22 cellular contexts compared by ENCODE assay signal in the genomic region with DNA sequence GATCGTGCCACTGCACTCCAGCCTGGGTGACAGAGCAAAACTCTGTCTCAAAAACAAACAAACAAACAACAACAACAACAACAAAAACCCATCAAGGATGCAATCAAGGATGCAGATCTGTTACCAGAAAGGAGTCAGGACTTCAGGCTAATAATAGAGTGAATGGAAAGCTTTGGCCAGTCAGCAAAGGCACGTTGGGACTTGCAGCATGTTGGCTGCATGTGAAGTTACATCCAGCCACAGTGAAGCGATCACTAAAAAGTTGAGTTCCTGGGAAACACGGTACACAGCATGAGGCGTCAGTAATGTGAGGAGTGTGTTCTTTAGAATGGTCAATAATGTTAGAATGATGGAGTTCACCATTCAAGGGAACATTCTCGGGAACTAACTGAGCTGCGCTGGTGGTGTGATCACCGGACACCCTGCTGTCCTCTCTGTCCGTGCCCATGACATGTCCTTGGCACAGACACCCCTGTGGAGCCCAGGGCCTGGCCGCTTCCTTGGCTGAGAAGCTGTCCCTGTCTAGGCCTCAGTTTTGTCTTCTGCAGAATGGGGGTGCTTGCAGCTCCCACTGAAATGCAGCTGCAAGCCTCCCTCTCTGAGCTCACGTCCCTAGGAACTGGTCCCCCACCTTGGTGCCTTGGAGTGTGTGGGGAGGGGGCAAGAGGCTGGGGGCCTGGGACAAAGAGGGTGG. TPM values are rescaled to one million over a fixed set of nuclear protein-coding genes. Genes with fewer than 3 reads are reported as not detected.
DNase-seq lines count a peak whose midpoint lies in the region; ATAC-seq lines count a peak whose summit lies in the region.
"Had no signal": no experiment of that assay in that cellular context is flagged by ENCODE, and none has a peak within 500 bp of the region (broad histone marks: within the 10 kb centered on the region; RNA-seq: fewer than 3 reads in every experiment).

No MANE protein-coding gene starts in this region.

- no peaks in the 10 kb centered on the region for H3K27me3 Mint-ChIP-seq in stimulated activated naive CD8-positive, alpha-beta T cell treated with anti-CD3 and anti-CD28 coated beads, Interleukin-15, amount 100 ng/mL, for 72 hours
- H3K27me3 Mint-ChIP-seq: stimulated activated memory B cell treated with anti-CD40 and anti-IgM and Interleukin-4, amounts not matched to agents 10 μg/mL and 1 μg/mL and 100 μg/mL, for 72 hours had no signal

- H3K9ac ChIP-seq in skeletal muscle tissue (ENCODE audit: low read depth in 1 of 3, low read length in 3 of 3), result peak overlapping the region in 2 of 3 donors; percentile 25 to 40
- H3K9ac ChIP-seq: BLaER1 treated with 17β-estradiol and CSF1 and Interleukin-3, amounts not matched to agents 10 nM and 100 nM had no signal

- H3K27ac Mint-ChIP-seq in stimulated activated naive CD8-positive, alpha-beta T cell treated with anti-CD3 and anti-CD28 coated beads, Interleukin-15, amount 100 ng/mL, for 72 hours, result no peak overlapping the region
- H3K27ac Mint-ChIP-seq: activated naive CD8-positive, alpha-beta T cell treated with anti-CD3 and anti-CD28 coated beads, Interleukin-2, amount 10 ng/mL, durations not matched to agents 7 days and 5 days; stimulated activated memory B cell treated with anti-CD40 and anti-IgM and Interleukin-4, amounts not matched to agents 10 μg/mL and 1 μg/mL and 100 μg/mL, for 72 hours; T-helper 2 cell treated with Interferon-gamma antibody and Interleukin-4, amounts not matched to agents 5 μg/mL and 100 μg/mL, for 36 hours had no signal

- no peak overlapping the region for H3K4me3 ChIP-seq in skeletal muscle tissue (ENCODE audit: low read length in 3 of 3)
- H3K4me3 ChIP-seq: BLaER1 treated with 17β-estradiol and CSF1 and Interleukin-3, amounts not matched to agents 10 nM and 100 nM; left ventricle myocardium inferior; mucosa of descending colon; tibial nerve had no signal

- H3K4me3 Mint-ChIP-seq in stimulated activated naive CD8-positive, alpha-beta T cell treated with anti-CD3 and anti-CD28 coated beads, Interleukin-15, amount 100 ng/mL, for 72 hours, result no peak overlapping the region
- H3K4me3 Mint-ChIP-seq: activated naive CD8-positive, alpha-beta T cell treated with anti-CD3 and anti-CD28 coated beads, Interleukin-2, amount 10 ng/mL, durations not matched to agents 7 days and 5 days; stimulated activated memory B cell treated with anti-CD40 and anti-IgM and Interleukin-4, amounts not matched to agents 10 μg/mL and 1 μg/mL and 100 μg/mL, for 72 hours; T-helper 2 cell treated with Interferon-gamma antibody and Interleukin-4, amounts not matched to agents 5 μg/mL and 100 μg/mL, for 36 hours had no signal

- no peak for ATAC-seq in stimulated activated naive CD8-positive, alpha-beta T cell treated with anti-CD3 and anti-CD28 coated beads, Interleukin-15, amount 100 ng/mL, for 72 hours
- ATAC-seq: HCT116; mucosa of descending colon; Panc1; stimulated activated memory B cell treated with anti-CD40 and anti-IgM and Interleukin-4, amounts not matched to agents 10 μg/mL and 1 μg/mL and 100 μg/mL, for 72 hours had no signal

- no peaks in the 10 kb centered on the region for H3K36me3 ChIP-seq in skeletal muscle tissue (ENCODE audit: control insufficient read depth in 3 of 3, insufficient read depth in 3 of 3, low read length in 3 of 3)
- H3K36me3 ChIP-seq: BLaER1 treated with 17β-estradiol and CSF1 and Interleukin-3, amounts not matched to agents 10 nM and 100 nM; left ventricle myocardium inferior; tibial nerve had no signal

- H3K27ac ChIP-seq in epithelial cell of prostate, result peak overlapping the region; percentile 22
- peak overlapping the region; percentile 56 for H3K27ac ChIP-seq in skeletal muscle tissue (ENCODE audit: low read depth, low read length)
- H3K27ac ChIP-seq: 22Rv1; BLaER1 treated with 17β-estradiol and CSF1 and Interleukin-3, amounts not matched to agents 10 nM and 100 nM; left ventricle myocardium inferior; tibial nerve had no signal

- H3K4me1 Mint-ChIP-seq in stimulated activated naive CD8-positive, alpha-beta T cell treated with anti-CD3 and anti-CD28 coated beads, Interleukin-15, amount 100 ng/mL, for 72 hours, result no peaks in the 10 kb centered on the region
- H3K4me1 Mint-ChIP-seq: stimulated activated memory B cell treated with anti-CD40 and anti-IgM and Interleukin-4, amounts not matched to agents 10 μg/mL and 1 μg/mL and 100 μg/mL, for 72 hours had no signal

- no peaks in the 10 kb centered on the region for H3K27me3 ChIP-seq in skeletal muscle tissue (ENCODE audit: control insufficient read depth in 3 of 3, insufficient read depth in 3 of 3, low read length in 3 of 3)
- H3K27me3 ChIP-seq: BLaER1 treated with 17β-estradiol and CSF1 and Interleukin-3, amounts not matched to agents 10 nM and 100 nM; tibial nerve had no signal

- H3K9me3 ChIP-seq in skeletal muscle tissue (ENCODE audit: control insufficient read depth in 3 of 3, low read length in 3 of 3), result no peaks in the 10 kb centered on the region
- H3K9me3 ChIP-seq: BLaER1 treated with 17β-estradiol and CSF1 and Interleukin-3, amounts not matched to agents 10 nM and 100 nM; left ventricle myocardium inferior; mucosa of descending colon; tibial nerve had no signal

- peaks cover 4 to 9% (median 5%) of the 10 kb centered on the region in 3 donors for H3K4me1 ChIP-seq in skeletal muscle tissue (ENCODE audit: control insufficient read depth in 3 of 3, insufficient read depth in 3 of 3, low read length in 3 of 3)
- H3K4me1 ChIP-seq: left ventricle myocardium inferior, tibial nerve had no signal

- DNase-seq in DMS 273 (lab: John Stamatoyannopoulos, UW; ENCODE audit: unreplicated experiment), result peak; percentile 32
- no peak for DNase-seq in DMS 273 treated with DMSO at 0.1 percent for 48 hours (lab: John Stamatoyannopoulos, UW)
- peak; percentile 27 for DNase-seq in epithelial cell of prostate (ENCODE audit: low read depth, low spot score)
- no peak for DNase-seq in Kasumi-1 (lab: John Stamatoyannopoulos, UW)
- DNase-seq in stimulated activated naive CD8-positive, alpha-beta T cell treated with anti-CD3 and anti-CD28 coated beads, Interleukin-15, amount 100 ng/mL, for 72 hours, result no peak
- DNase-seq: activated CD4-positive, CD25-positive, alpha-beta regulatory T cell; activated CD8-positive, alpha-beta memory T cell treated with anti-CD3 and anti-CD28 coated beads for 24 hours; activated naive CD8-positive, alpha-beta T cell treated with anti-CD3 and anti-CD28 coated beads, Interleukin-2, amount 10 ng/mL, durations not matched to agents 7 days and 5 days; left ventricle myocardium inferior; mucosa of descending colon; retina; stimulated activated CD4-positive, alpha-beta T cell treated with anti-CD3 and anti-CD28 coated beads, Interleukin-15, amount 100 ng/mL, for 24 hours had no signal

- no peaks in the 10 kb centered on the region for H3K9me3 Mint-ChIP-seq in stimulated activated naive CD8-positive, alpha-beta T cell treated with anti-CD3 and anti-CD28 coated beads, Interleukin-15, amount 100 ng/mL, for 72 hours
- H3K9me3 Mint-ChIP-seq: activated naive CD8-positive, alpha-beta T cell treated with anti-CD3 and anti-CD28 coated beads, Interleukin-2, amount 10 ng/mL, durations not matched to agents 7 days and 5 days; stimulated activated memory B cell treated with anti-CD40 and anti-IgM and Interleukin-4, amounts not matched to agents 10 μg/mL and 1 μg/mL and 100 μg/mL, for 72 hours; T-helper 2 cell treated with Interferon-gamma antibody and Interleukin-4, amounts not matched to agents 5 μg/mL and 100 μg/mL, for 36 hours had no signal

RNA-seq across cellular contexts. Expression of a gene that starts 2.3 kb away (rescaled TPM):
- not detected for total RNA-seq in skeletal muscle tissue
- total RNA-seq: activated naive CD8-positive, alpha-beta T cell treated with anti-CD3 and anti-CD28 coated beads, Interleukin-2, amount 10 ng/mL, durations not matched to agents 7 days and 5 days; G401; glomerular endothelial cell; left ventricle myocardium inferior; mucosa of descending colon; tibial nerve had no signal

RNA-seq across cellular contexts. Expression of a gene that starts 13.4 kb away (rescaled TPM):
- 1.0 TPM for total RNA-seq in skeletal muscle tissue
- total RNA-seq: activated naive CD8-positive, alpha-beta T cell treated with anti-CD3 and anti-CD28 coated beads, Interleukin-2, amount 10 ng/mL, durations not matched to agents 7 days and 5 days; G401; glomerular endothelial cell; left ventricle myocardium inferior; mucosa of descending colon; tibial nerve had no signal

RNA-seq across cellular contexts. Expression of a gene that starts 26.0 kb away (rescaled TPM):
- total RNA-seq in skeletal muscle tissue, result not detected
- total RNA-seq: G401 had no signal

RNA-seq across cellular contexts. Expression of a gene that starts 42.4 kb away (rescaled TPM):
- 0.52 TPM for total RNA-seq in skeletal muscle tissue

RNA-seq across cellular contexts. Expression of a gene that starts 44.9 kb away (rescaled TPM):
- 36.5 TPM for total RNA-seq in skeletal muscle tissue

Comparison
In these comparisons a context has a peak if more than half of its experiments do, and no peak if none do; other contexts are left out.
1. DNase-seq: peak in DMS 273 (single experiment) and epithelial cell of prostate (single experiment); none in DMS 273 treated with DMSO at 0.1 percent for 48 hours (single experiment), Kasumi-1 (0 of 2) and stimulated activated naive CD8-positive, alpha-beta T cell treated with anti-CD3 and anti-CD28 coated beads, Interleukin-15, amount 100 ng/mL, for 72 hours (0 of 2).